In the genomic region with DNA sequence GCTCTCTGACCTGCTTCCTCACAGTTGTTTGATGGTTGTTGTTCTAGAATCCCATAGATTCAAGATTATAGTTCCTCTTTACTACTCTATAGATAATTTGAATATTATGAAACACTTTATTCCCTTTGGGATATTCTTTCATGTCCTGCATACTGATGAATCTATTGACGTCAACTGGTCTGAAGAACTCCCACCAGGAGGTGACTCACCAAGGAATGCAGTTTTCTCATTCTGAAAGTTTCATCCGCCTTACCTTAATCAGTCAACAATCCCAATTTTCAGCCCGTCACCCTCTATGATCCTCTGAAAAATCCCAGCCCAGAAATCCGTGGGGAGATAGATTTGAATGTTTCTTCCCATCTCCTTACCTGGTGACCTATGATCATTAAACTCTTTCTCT, we compare ENCODE assay signal across 31 cellular contexts.
DNase-seq lines count a peak whose midpoint lies in the region; ATAC-seq, FAIRE-seq and TF ChIP-seq lines count a peak whose summit lies in the region.
"Had no signal": no experiment of that assay in that cellular context is flagged by ENCODE, and none has a peak within 500 bp of the region (broad histone marks: within the 10 kb centered on the region; RNA-seq: fewer than 3 reads in every experiment).

No MANE protein-coding gene starts in this region.

- no peak overlapping the region for H3K4me3 ChIP-seq in GM23248
- no peak overlapping the region for H3K4me3 ChIP-seq in SU-DHL-6 (ENCODE audit: insufficient read depth, low read length, poor library complexity, severe bottlenecking)
- H3K4me3 ChIP-seq in choroid plexus epithelial cell (ENCODE audit: low read depth, low read length): no peak overlapping the region
- H3K4me3 ChIP-seq in mesenchymal stem cell (ENCODE audit: insufficient read depth in 1 of 2, low read depth in 1 of 2, low read length in 2 of 2): no peak overlapping the region
- H3K4me3 ChIP-seq in mucosa of descending colon: no peak overlapping the region
- H3K4me3 ChIP-seq: adrenal gland, SJCRH30, upper lobe of left lung had no signal

- no peak overlapping the region for H3K18ac ChIP-seq in mesenchymal stem cell (ENCODE audit: low read depth in 1 of 2, low read length in 2 of 2)

- no peak overlapping the region for H2AK5ac ChIP-seq in mesenchymal stem cell (ENCODE audit: low read length, severe bottlenecking)

- no peak overlapping the region for H3K27ac ChIP-seq in GM23248
- H3K27ac ChIP-seq in SU-DHL-6 (ENCODE audit: low read depth, low read length): no peak overlapping the region
- peak overlapping the region; percentile 62 for H3K27ac ChIP-seq in mesenchymal stem cell (ENCODE audit: low read length, poor library complexity, severe bottlenecking)
- H3K27ac ChIP-seq: adrenal gland, HL-60, SJCRH30, upper lobe of left lung had no signal

- H3K36me3 ChIP-seq in GM23248 (ENCODE audit: low read depth) (no peaks in the 10 kb centered on the region), SU-DHL-6 (ENCODE audit: low read length) (no peaks in the 10 kb centered on the region), mesenchymal stem cell (ENCODE audit: control insufficient read depth in 1 of 2, insufficient read depth in 2 of 2, low read depth in 1 of 2, low read length in 2 of 2) (no peaks in the 10 kb centered on the region), mucosa of descending colon (ENCODE audit: low read depth) (no peaks in the 10 kb centered on the region)
- H3K36me3 ChIP-seq: adrenal gland, SJCRH30, upper lobe of left lung had no signal

- 17 to 29% methylated on average over 4 of the region's 4 CpGs for WGBS in GM23248 (ENCODE audit: low coverage in 1 of 2, low lambda C conversion rate in 2 of 2, missing lambda C conversion rate in 2 of 2), 2 experiments
- 33% methylated on average over 3 of the region's 4 CpGs for WGBS in mesenchymal stem cell

- H2BK5ac ChIP-seq in mesenchymal stem cell (ENCODE audit: low read depth, low read length, poor library complexity, severe bottlenecking): no peak overlapping the region

- H4K8ac ChIP-seq in mesenchymal stem cell (ENCODE audit: low read length): no peak overlapping the region

- H3K14ac ChIP-seq in mesenchymal stem cell (ENCODE audit: low read length in 2 of 2): no peak overlapping the region

- no peaks in the 10 kb centered on the region for H3K4me1 ChIP-seq in GM23248 (ENCODE audit: insufficient read depth)
- peaks cover 3% of the 10 kb centered on the region for H3K4me1 ChIP-seq in mesenchymal stem cell (ENCODE audit: control insufficient read depth, insufficient read depth, low read depth, low read length)
- H3K4me1 ChIP-seq in mucosa of descending colon (ENCODE audit: low read depth): no peaks in the 10 kb centered on the region
- H3K4me1 ChIP-seq: adrenal gland, SJCRH30, upper lobe of left lung had no signal

- H3K9me2 ChIP-seq in GM23248 (ENCODE audit: insufficient read depth) (no peaks in the 10 kb centered on the region), SU-DHL-6 (replicated peaks; ENCODE audit: insufficient read depth, low read length) (no peaks in the 10 kb centered on the region)

- TF ChIP-seq CTCF in SU-DHL-6 (IDR thresholded peaks at IDR 0.05; ENCODE audit: insufficient read depth, low read length, poor library complexity, severe bottlenecking): no peak
- no peak for TF ChIP-seq CTCF in choroid plexus epithelial cell (conservative IDR thresholded peaks at IDR 0.05; ENCODE audit: low read depth, low read length)
- TF ChIP-seq CTCF in mucosa of descending colon (IDR thresholded peaks at IDR 0.05): no peak

- in situ Hi-C loops in GM23248 (cut with MboI): no loop called here

- no peaks in the 10 kb centered on the region for H3K79me1 ChIP-seq in mesenchymal stem cell (replicated peaks; ENCODE audit: low read length, poor library complexity, severe bottlenecking)

- H2BK120ac ChIP-seq in mesenchymal stem cell (ENCODE audit: low read depth, low read length): no peak overlapping the region

- H3K23ac ChIP-seq in mesenchymal stem cell (ENCODE audit: low read length in 2 of 2): no peak overlapping the region

- H2AFZ ChIP-seq in GM23248: no peak overlapping the region
- H2AFZ ChIP-seq in SU-DHL-6 (ENCODE audit: low read depth, low read length, severe bottlenecking): peak overlapping the region; percentile 6
- no peak overlapping the region for H2AFZ ChIP-seq in mesenchymal stem cell (ENCODE audit: low read depth, low read length)

- H3K9ac ChIP-seq in GM23248 (no peak overlapping the region), SU-DHL-6 (ENCODE audit: low read length) (no peak overlapping the region), mesenchymal stem cell (ENCODE audit: low read length) (no peak overlapping the region)

- H2BK15ac ChIP-seq in mesenchymal stem cell (ENCODE audit: low read depth, poor library complexity, severe bottlenecking): no peak overlapping the region

- no peak overlapping the region for H2BK12ac ChIP-seq in mesenchymal stem cell (ENCODE audit: low read length in 2 of 2)

- H4K20me1 ChIP-seq in GM23248 (ENCODE audit: insufficient read depth): no peaks in the 10 kb centered on the region
- H4K20me1 ChIP-seq in SU-DHL-6 (ENCODE audit: low read depth, low read length): no peaks in the 10 kb centered on the region

- no peaks in the 10 kb centered on the region for H3K9me3 ChIP-seq in GM23248 (ENCODE audit: low read depth)
- no peaks in the 10 kb centered on the region for H3K9me3 ChIP-seq in SU-DHL-6 (ENCODE audit: insufficient read depth, low read length)
- no peaks in the 10 kb centered on the region for H3K9me3 ChIP-seq in mesenchymal stem cell (ENCODE audit: control insufficient read depth, low read length)
- H3K9me3 ChIP-seq in mucosa of descending colon: no peaks in the 10 kb centered on the region
- H3K9me3 ChIP-seq: adrenal gland, SJCRH30, upper lobe of left lung had no signal

- intact Hi-C loops in mucosa of descending colon (cut with DNase I, micrococcal nuclease): no loop called here

- H3K27me3 ChIP-seq in GM23248 (replicated peaks; ENCODE audit: insufficient read depth) (no peaks in the 10 kb centered on the region), SU-DHL-6 (ENCODE audit: low read length) (no peaks in the 10 kb centered on the region), mesenchymal stem cell (ENCODE audit: control insufficient read depth in 1 of 2, insufficient read depth in 1 of 2, low read length in 2 of 2) (no peaks in the 10 kb centered on the region)
- H3K27me3 ChIP-seq: adrenal gland, SJCRH30, upper lobe of left lung had no signal

- no peaks in the 10 kb centered on the region for H3K79me2 ChIP-seq in GM23248 (ENCODE audit: insufficient read depth)
- no peaks in the 10 kb centered on the region for H3K79me2 ChIP-seq in SU-DHL-6 (ENCODE audit: insufficient read depth, low read length)

- FAIRE-seq in HTR-8/SVneo (lab: Jason Lieb, UNC): no peak
- FAIRE-seq: endometrium, GM18507, kidney, RCC 7860, TTC549 had no signal

- DNase-seq in GM23248 (peak; percentile 46), choroid plexus epithelial cell (ENCODE audit: low read depth) (peak; percentile 83), mesenchymal stem cell (peak; percentile 37), mucosa of descending colon (no peak), iPS-NIHi7 (ENCODE audit: extremely low spot score) (no peak), activated gamma-delta T cell treated with Interleukin-2 at 50 U/mL for 16 hours (no peak), HTR-8/SVneo (ENCODE audit: insufficient read length, low spot score) (no peak)
- DNase-seq: activated CD4-positive, alpha-beta T cell treated with anti-CD3 and anti-CD28 coated beads, Interleukin-2, amount 50 U/mL, for 48 hours; activated naive CD4-positive, alpha-beta T cell treated with anti-CD3 and anti-CD28 coated beads for 36 hours; adrenal gland; central memory CD4-positive, alpha-beta T cell; DMS79; kidney; NCI-H1092; NCI-H187 treated with DMSO at 0.1 percent for 48 hours; NCI-H2171 treated with DMSO at 0.1 percent for 48 hours; NCI-H69; posterior cingulate gyrus; right cardiac atrium; SJCRH30; stimulated activated CD4-positive, alpha-beta T cell treated with anti-CD3 and anti-CD28 coated beads, Interleukin-4, amount 100 ng/mL, for 1 hour; T-cell; upper lobe of left lung had no signal

- H3K4ac ChIP-seq in mesenchymal stem cell (ENCODE audit: low read depth in 1 of 2, low read length in 2 of 2): no peak overlapping the region

- H3K4me2 ChIP-seq in GM23248 (ENCODE audit: unreplicated experiment) (no peak overlapping the region), SU-DHL-6 (ENCODE audit: low read depth, low read length, poor library complexity, severe bottlenecking) (no peak overlapping the region), mesenchymal stem cell (ENCODE audit: low read length, poor library complexity, severe bottlenecking) (no peak overlapping the region)

- no peak overlapping the region for H4K91ac ChIP-seq in mesenchymal stem cell (ENCODE audit: low read length)

- no peak for ATAC-seq in mucosa of descending colon
- ATAC-seq: activated CD4-positive, CD25-positive, alpha-beta regulatory T cell treated with anti-CD3 and anti-CD28 coated beads, Interleukin-2, amount 50 U/mL, for 24 hours; right cardiac atrium; stimulated activated effector memory CD8-positive, alpha-beta T cell treated with anti-CD3 and anti-CD28 coated beads, Interleukin-12 subunit alpha, Interleukin-12 subunit beta, amount 100 ng/mL, for 72 hours; T-cell had no signal

- H3F3A ChIP-seq in GM23248 (ENCODE audit: insufficient read depth): no peaks in the 10 kb centered on the region
- no peaks in the 10 kb centered on the region for H3F3A ChIP-seq in SU-DHL-6 (ENCODE audit: insufficient read depth)

Comparison
In these comparisons a context has a peak if more than half of its experiments do, and no peak if none do; other contexts are left out.
1. DNase-seq: peak in GM23248 (single experiment), choroid plexus epithelial cell (single experiment) and mesenchymal stem cell (single experiment); none in mucosa of descending colon (0 of 3), iPS-NIHi7 (single experiment), activated gamma-delta T cell treated with Interleukin-2 at 50 U/mL for 16 hours (single experiment) and HTR-8/SVneo (single experiment).